ENCODE assay signal across 18 cellular contexts in genomic region chr2:88575051-88575450, GRCh38.
"Had no signal": no experiment of that assay in that cellular context is flagged by ENCODE, and none has a peak within 500 bp of the region (broad histone marks: within the 10 kb centered on the region; RNA-seq: fewer than 3 reads in every experiment).

No MANE protein-coding gene starts in this region.

- H3K27ac Mint-ChIP-seq: activated CD4-positive, alpha-beta T cell treated with anti-CD3 and anti-CD28 coated beads, Interleukin-2, amount 10 ng/mL, durations not matched to agents 24 days and 14 days; activated naive CD8-positive, alpha-beta T cell treated with anti-CD3 and anti-CD28 coated beads, Interleukin-2, amount 10 ng/mL, durations not matched to agents 7 days and 5 days; neural progenitor cell had no signal

- H3K4me3 Mint-ChIP-seq: activated CD4-positive, alpha-beta T cell treated with anti-CD3 and anti-CD28 coated beads, Interleukin-2, amount 10 ng/mL, durations not matched to agents 24 days and 14 days; activated naive CD8-positive, alpha-beta T cell treated with anti-CD3 and anti-CD28 coated beads, Interleukin-2, amount 10 ng/mL, durations not matched to agents 7 days and 5 days; neural progenitor cell had no signal

- H3K4me1 Mint-ChIP-seq: activated naive CD8-positive, alpha-beta T cell treated with anti-CD3 and anti-CD28 coated beads, Interleukin-2, amount 10 ng/mL, durations not matched to agents 7 days and 5 days; neural progenitor cell had no signal

- DNase-seq: activated CD4-positive, alpha-beta T cell treated with anti-CD3 and anti-CD28 coated beads, Interleukin-2, amount 10 ng/mL, durations not matched to agents 24 days and 14 days; activated CD4-positive, CD25-positive, alpha-beta regulatory T cell; activated naive CD4-positive, alpha-beta T cell; activated naive CD8-positive, alpha-beta T cell treated with anti-CD3 and anti-CD28 coated beads, Interleukin-2, amount 10 ng/mL, durations not matched to agents 7 days and 5 days; brain microvascular endothelial cell; central memory CD4-positive, alpha-beta T cell; erythroblast; heart left ventricle; left lung; right cardiac atrium; stimulated activated CD4-positive, alpha-beta T cell treated with anti-CD3 and anti-CD28 coated beads, Interleukin-4, amount 100 ng/mL, for 1 hour had no signal

- H3K27ac ChIP-seq: brain microvascular endothelial cell, coronary artery, heart left ventricle, left lung, neural progenitor cell, prostate gland, thoracic aorta had no signal

- H3K27me3 Mint-ChIP-seq: activated CD4-positive, alpha-beta T cell treated with anti-CD3 and anti-CD28 coated beads, Interleukin-2, amount 10 ng/mL, durations not matched to agents 24 days and 14 days; activated naive CD8-positive, alpha-beta T cell treated with anti-CD3 and anti-CD28 coated beads, Interleukin-2, amount 10 ng/mL, durations not matched to agents 7 days and 5 days had no signal

- H3K9me3 Mint-ChIP-seq: activated CD4-positive, alpha-beta T cell treated with anti-CD3 and anti-CD28 coated beads, Interleukin-2, amount 10 ng/mL, durations not matched to agents 24 days and 14 days; activated naive CD8-positive, alpha-beta T cell treated with anti-CD3 and anti-CD28 coated beads, Interleukin-2, amount 10 ng/mL, durations not matched to agents 7 days and 5 days; neural progenitor cell had no signal

- H3K9me3 ChIP-seq: heart left ventricle, left lung, prostate gland, thoracic aorta had no signal

- H3K27me3 ChIP-seq: brain microvascular endothelial cell, heart left ventricle, left lung, neural progenitor cell had no signal

- H3K4me1 ChIP-seq: heart left ventricle, left lung, neural progenitor cell, prostate gland had no signal

- H3K36me3 ChIP-seq: neural progenitor cell had no signal

- H3K4me3 ChIP-seq: coronary artery, heart left ventricle, left lung, neural progenitor cell, prostate gland, smooth muscle cell, thoracic aorta had no signal

- FAIRE-seq: endometrium, frontal cortex had no signal

- ATAC-seq: heart left ventricle, right cardiac atrium had no signal
